ENCODE assay signal across 14 cellular contexts in genomic region chr2:157328133-157328532, GRCh38. TPM values are rescaled to one million over a fixed set of nuclear protein-coding genes. Genes with fewer than 3 reads are reported as not detected.
DNase-seq lines count a peak whose midpoint lies in the region; ATAC-seq and TF ChIP-seq lines count a peak whose summit lies in the region.
"Had no signal": no experiment of that assay in that cellular context is flagged by ENCODE, and none has a peak within 500 bp of the region (broad histone marks: within the 10 kb centered on the region; RNA-seq: fewer than 3 reads in every experiment).

No MANE protein-coding gene starts in this region.

- H3K4me3 Mint-ChIP-seq in CD8-positive, alpha-beta T cell = peak overlapping the region; percentile 64
- H3K4me3 Mint-ChIP-seq in activated naive CD8-positive, alpha-beta T cell treated with anti-CD3 and anti-CD28 coated beads for 36 hours = peak overlapping the region; percentile 32

- DNase-seq in CD8-positive, alpha-beta T cell = no peak
- DNase-seq in activated naive CD8-positive, alpha-beta T cell treated with anti-CD3 and anti-CD28 coated beads for 36 hours = no peak
- DNase-seq in left kidney (ENCODE audit: low read depth, low spot score) (peak; percentile 42), head of caudate nucleus (no peak)
- no peak for DNase-seq in stimulated activated CD4-positive, alpha-beta T cell treated with anti-CD3 and anti-CD28 coated beads, Interleukin-12 subunit alpha, Interleukin-12 subunit beta, amount 100 ng/mL, for 4 hours

- no peaks in the 10 kb centered on the region for H3K36me3 ChIP-seq in ACC112 (ENCODE audit: insufficient read depth, low read length)
- H3K36me3 ChIP-seq in CD8-positive, alpha-beta T cell (ENCODE audit: insufficient read depth, low read length) = no peaks in the 10 kb centered on the region
- H3K36me3 ChIP-seq: esophagus squamous epithelium had no signal

- H3K79me2 ChIP-seq in ACC112 (ENCODE audit: control insufficient read depth, insufficient read depth, low read length, unreplicated experiment) = no peaks in the 10 kb centered on the region
- H3K79me2 ChIP-seq: hepatocyte, parathyroid adenoma had no signal

- H3K27ac ChIP-seq in ACC112 (ENCODE audit: low read depth, low read length) = no peak overlapping the region
- no peak overlapping the region for H3K27ac ChIP-seq in CD8-positive, alpha-beta T cell (ENCODE audit: low read depth, low read length)
- H3K27ac ChIP-seq: body of pancreas, esophagus squamous epithelium, hepatocyte, parathyroid adenoma had no signal

- H3K4me3 ChIP-seq in ACC112 (ENCODE audit: low read depth, low read length) = 0 out of 2 replicates have a peak overlapping the region, but pooled peaks have one; percentile 2
- no peak overlapping the region for H3K4me3 ChIP-seq in CD8-positive, alpha-beta T cell (ENCODE audit: low read depth, low read length)
- H3K4me3 ChIP-seq: body of pancreas, esophagus squamous epithelium, hepatocyte, smooth muscle cell had no signal

- peak overlapping the region; percentile 66 for H2AFZ ChIP-seq in ACC112 (ENCODE audit: low read length, unreplicated experiment)
- H2AFZ ChIP-seq: hepatocyte, parathyroid adenoma had no signal

- H3K36me3 Mint-ChIP-seq in CD8-positive, alpha-beta T cell = peaks cover 12% of the 10 kb centered on the region
- peaks cover 9% of the 10 kb centered on the region for H3K36me3 Mint-ChIP-seq in activated naive CD8-positive, alpha-beta T cell treated with anti-CD3 and anti-CD28 coated beads for 36 hours

- H3K27me3 ChIP-seq in ACC112 (ENCODE audit: insufficient read depth, low read length) = no peaks in the 10 kb centered on the region
- H3K27me3 ChIP-seq in CD8-positive, alpha-beta T cell (ENCODE audit: insufficient read depth, low read length) = no peaks in the 10 kb centered on the region
- H3K27me3 ChIP-seq: body of pancreas, esophagus squamous epithelium, hepatocyte had no signal

- no peaks in the 10 kb centered on the region for H3K9me3 Mint-ChIP-seq in CD8-positive, alpha-beta T cell
- H3K9me3 Mint-ChIP-seq in activated naive CD8-positive, alpha-beta T cell treated with anti-CD3 and anti-CD28 coated beads for 36 hours = no peaks in the 10 kb centered on the region

- no peak for ATAC-seq in CD8-positive, alpha-beta T cell
- no peak for ATAC-seq in GM21825 (IDR thresholded peaks at IDR 0.05; ENCODE audit: unreplicated experiment)
- no peak for ATAC-seq in GM21737 (IDR thresholded peaks at IDR 0.05; ENCODE audit: unreplicated experiment)

- H3K27me3 Mint-ChIP-seq in CD8-positive, alpha-beta T cell (ENCODE audit: low read depth) = no peaks in the 10 kb centered on the region
- H3K27me3 Mint-ChIP-seq in activated naive CD8-positive, alpha-beta T cell treated with anti-CD3 and anti-CD28 coated beads for 36 hours = no peaks in the 10 kb centered on the region

- POLR2A ChIA-PET in CD8-positive, alpha-beta T cell (lab: Charles Lee) = interaction anchor here (0.5 to 1.9 kb wide), 13 partner anchors 9 to 136 kb away, joined by 3 to 12 read pairs (median 7); partner anchors contain the start of gene CYTIP

- intact Hi-C loops in CD8-positive, alpha-beta T cell (cut with DNase I, micrococcal nuclease) = loop anchor here (1.0 to 5.0 kb wide), 5 partner anchors 21 to 682 kb away; no protein-coding TSS in a partner anchor
- intact Hi-C loops in head of caudate nucleus (cut with DNase I) = loop anchor here (10.0 kb wide), 1 partner anchor 267 kb away; no protein-coding TSS in a partner anchor

- H3K4me1 ChIP-seq in ACC112 (ENCODE audit: control insufficient read depth, insufficient read depth, low read length, unreplicated experiment) = peaks cover 9% of the 10 kb centered on the region
- peaks cover 39% of the 10 kb centered on the region for H3K4me1 ChIP-seq in CD8-positive, alpha-beta T cell (ENCODE audit: insufficient read depth, low read length)
- H3K4me1 ChIP-seq: esophagus squamous epithelium, parathyroid adenoma had no signal

- no peaks in the 10 kb centered on the region for H3K9me3 ChIP-seq in CD8-positive, alpha-beta T cell (ENCODE audit: low read length)
- H3K9me3 ChIP-seq: body of pancreas, esophagus squamous epithelium had no signal

- peaks cover 55% of the 10 kb centered on the region for H3K4me1 Mint-ChIP-seq in CD8-positive, alpha-beta T cell (ENCODE audit: low read depth)
- peaks cover 53% of the 10 kb centered on the region for H3K4me1 Mint-ChIP-seq in activated naive CD8-positive, alpha-beta T cell treated with anti-CD3 and anti-CD28 coated beads for 36 hours

- CTCF ChIA-PET in CD8-positive, alpha-beta T cell (lab: Charles Lee) = interaction anchor here (0.7 to 12.8 kb wide), 54 partner anchors 9 to 576 kb away, joined by 3 to 303 read pairs (median 10); partner anchors contain the start of gene CYTIP

- TF ChIP-seq CTCF in CD8-positive, alpha-beta T cell (IDR thresholded peaks at IDR 0.05) = no peak

- peak overlapping the region; percentile 86 for H3K27ac Mint-ChIP-seq in CD8-positive, alpha-beta T cell
- peak overlapping the region; percentile 75 for H3K27ac Mint-ChIP-seq in activated naive CD8-positive, alpha-beta T cell treated with anti-CD3 and anti-CD28 coated beads for 36 hours

RNA-seq across cellular contexts. Expression of gene ERMN, which starts 2.5 kb away (rescaled TPM):
- 10 to 100 TPM; 20.7 to 23.6 TPM for total RNA-seq in CD8-positive, alpha-beta T cell
- 1 to 10 TPM; 1.9 to 2.0 TPM for total RNA-seq in activated naive CD8-positive, alpha-beta T cell treated with anti-CD3 and anti-CD28 coated beads for 36 hours
- total RNA-seq: HepG2, smooth muscle cell had no signal

Comparison
In these comparisons a context has a peak if more than half of its experiments do, and no peak if none do; other contexts are left out.
1. RNA of gene ERMN, which starts 2.5 kb away (total RNA-seq): 20.7 to 23.6 TPM in CD8-positive, alpha-beta T cell; 1.9 to 2.0 TPM in activated naive CD8-positive, alpha-beta T cell treated with anti-CD3 and anti-CD28 coated beads for 36 hours; every median in the first group is over 4 times any median in the second.